8 cellular contexts compared by ENCODE assay signal in genomic region chr19:10717054-10717355, GRCh38. TPM values are rescaled to one million over a fixed set of nuclear protein-coding genes. Genes with fewer than 3 reads are reported as not detected.
DNase-seq lines count a peak whose midpoint lies in the region; ATAC-seq, FAIRE-seq and TF ChIP-seq lines count a peak whose summit lies in the region.

No MANE protein-coding gene starts in this region.

- POLR2A ChIA-PET in activated CD4-positive, alpha-beta T cell treated with anti-CD3 and anti-CD28 coated beads, Interleukin-2, amount 10 ng/mL, durations not matched to agents 7 days and 5 days (lab: Charles Lee) = interaction anchor here (1.0 to 2.1 kb wide), 2 partner anchors 119 to 147 kb away, joined by 4 to 6 read pairs; partner anchors contain the start of gene TMED1

- FAIRE-seq in kidney (lab: Jason Lieb, UNC) = no peak

- H3K36me3 ChIP-seq in kidney (ENCODE audit: control insufficient read depth in 1 of 2, insufficient read depth in 2 of 2, low read length in 2 of 2) (peaks cover 0 to 3% of the 10 kb centered on the region in 2 donors), subcutaneous abdominal adipose tissue (ENCODE audit: control insufficient read depth in 5 of 5, insufficient read depth in 5 of 5, low read length in 5 of 5) (peaks cover 0 to 21% (median 14%) of the 10 kb centered on the region in 5 donors)

- peaks cover 9 to 25% of the 10 kb centered on the region in 2 donors for H3K4me1 ChIP-seq in kidney (ENCODE audit: control insufficient read depth in 1 of 2, insufficient read depth in 1 of 2, low read depth in 1 of 2, low read length in 2 of 2)
- peaks cover 11 to 31% (median 29%) of the 10 kb centered on the region in 5 donors for H3K4me1 ChIP-seq in subcutaneous abdominal adipose tissue (ENCODE audit: control insufficient read depth in 5 of 5, insufficient read depth in 5 of 5, low read length in 5 of 5)

- intact Hi-C loops in kidney (cut with DNase I) = loop anchor here (10.0 kb wide), 1 partner anchor 58 kb away; no protein-coding TSS in a partner anchor
- intact Hi-C loops in left colon (cut with DNase I, micrococcal nuclease) = no loop called here

- ATAC-seq in activated naive CD4-positive, alpha-beta T cell treated with anti-CD3 and anti-CD28 coated beads, Interleukin-2, amount 50 U/mL, for 72 hours = no peak
- ATAC-seq in left colon (no peak), GM18505 (IDR thresholded peaks at IDR 0.05; ENCODE audit: unreplicated experiment) (no peak), GM21367 (IDR thresholded peaks at IDR 0.05; ENCODE audit: unreplicated experiment) (no peak)

- H3K9me3 ChIP-seq in kidney (ENCODE audit: control insufficient read depth in 1 of 2, low read length in 2 of 2) (no peaks in the 10 kb centered on the region), subcutaneous abdominal adipose tissue (ENCODE audit: control insufficient read depth in 5 of 5, low read length in 5 of 5) (no peaks in the 10 kb centered on the region)

- peaks cover 4% of the 10 kb centered on the region for H3K36me3 Mint-ChIP-seq in activated CD4-positive, alpha-beta T cell treated with anti-CD3 and anti-CD28 coated beads, Interleukin-2, amount 10 ng/mL, durations not matched to agents 7 days and 5 days (ENCODE audit: low read depth)
- peaks cover 6 to 7% of the 10 kb centered on the region in 2 donors for H3K36me3 Mint-ChIP-seq in activated naive CD4-positive, alpha-beta T cell treated with anti-CD3 and anti-CD28 coated beads, Interleukin-2, amount 50 U/mL, for 72 hours

- DNase-seq in activated CD4-positive, alpha-beta T cell treated with anti-CD3 and anti-CD28 coated beads, Interleukin-2, amount 10 ng/mL, durations not matched to agents 7 days and 5 days = no peak
- DNase-seq in activated CD4-positive, alpha-beta T cell treated with anti-CD3 and anti-CD28 coated beads for 48 hours = no peak
- DNase-seq in activated naive CD4-positive, alpha-beta T cell treated with anti-CD3 and anti-CD28 coated beads, Interleukin-2, amount 50 U/mL, for 72 hours (ENCODE audit: low spot score in 2 of 2) = no peak
- no peak for DNase-seq in kidney
- no peak for DNase-seq in left colon

- TF ChIP-seq POLR2A in GM18505 (IDR thresholded peaks at IDR 0.05; ENCODE audit: borderline replicate concordance, extremely low read depth, insufficient read depth, insufficient read length) = no peak

- H3K9ac ChIP-seq in kidney (ENCODE audit: low read length in 2 of 2) = no peak overlapping the region
- peak overlapping the region in 2 of 5 donors; percentile 44 to 71 for H3K9ac ChIP-seq in subcutaneous abdominal adipose tissue (ENCODE audit: low read length in 5 of 5)

- H3K27ac ChIP-seq in kidney (ENCODE audit: low read depth in 2 of 2, low read length in 2 of 2) (no peak overlapping the region), subcutaneous abdominal adipose tissue (ENCODE audit: low read depth, low read length) (no peak overlapping the region)

- no peaks in the 10 kb centered on the region for H3K27me3 Mint-ChIP-seq in activated CD4-positive, alpha-beta T cell treated with anti-CD3 and anti-CD28 coated beads, Interleukin-2, amount 10 ng/mL, durations not matched to agents 7 days and 5 days

- peak overlapping the region; percentile 84 for H3K27ac Mint-ChIP-seq in activated CD4-positive, alpha-beta T cell treated with anti-CD3 and anti-CD28 coated beads, Interleukin-2, amount 10 ng/mL, durations not matched to agents 7 days and 5 days
- H3K27ac Mint-ChIP-seq in activated naive CD4-positive, alpha-beta T cell treated with anti-CD3 and anti-CD28 coated beads, Interleukin-2, amount 50 U/mL, for 72 hours = peak overlapping the region; percentile 92 to 93

- TF ChIP-seq CTCF in kidney (IDR thresholded peaks at IDR 0.05; ENCODE audit: borderline replicate concordance, extremely low read depth, insufficient read depth) = no peak

- H3K4me1 Mint-ChIP-seq in activated CD4-positive, alpha-beta T cell treated with anti-CD3 and anti-CD28 coated beads, Interleukin-2, amount 10 ng/mL, durations not matched to agents 7 days and 5 days = peaks cover 42% of the 10 kb centered on the region

- no peaks in the 10 kb centered on the region for H3K9me3 Mint-ChIP-seq in activated CD4-positive, alpha-beta T cell treated with anti-CD3 and anti-CD28 coated beads, Interleukin-2, amount 10 ng/mL, durations not matched to agents 7 days and 5 days
- H3K9me3 Mint-ChIP-seq in activated naive CD4-positive, alpha-beta T cell treated with anti-CD3 and anti-CD28 coated beads, Interleukin-2, amount 50 U/mL, for 72 hours = no peaks in the 10 kb centered on the region

- CTCF ChIA-PET in activated CD4-positive, alpha-beta T cell treated with anti-CD3 and anti-CD28 coated beads, Interleukin-2, amount 10 ng/mL, durations not matched to agents 7 days and 5 days (lab: Charles Lee) = interaction anchor here (0.6 to 3.8 kb wide), 43 partner anchors 9 to 256 kb away, joined by 3 to 64 read pairs (median 4); partner anchors contain the start of genes CARM1, QTRT1 and TMED1

- H3K4me3 ChIP-seq in kidney (ENCODE audit: low read length in 2 of 2) = peak overlapping the region; percentile 32 to 56
- H3K4me3 ChIP-seq in subcutaneous abdominal adipose tissue (ENCODE audit: low read depth in 1 of 5, low read length in 5 of 5) = peak overlapping the region; percentile 39 to 78 (median 56)

- peak overlapping the region; percentile 98 for H3K4me3 Mint-ChIP-seq in activated CD4-positive, alpha-beta T cell treated with anti-CD3 and anti-CD28 coated beads, Interleukin-2, amount 10 ng/mL, durations not matched to agents 7 days and 5 days

- peaks cover 0 to 6% (median 0%) of the 10 kb centered on the region in 5 donors for H3K27me3 ChIP-seq in subcutaneous abdominal adipose tissue (ENCODE audit: control insufficient read depth in 5 of 5, insufficient read depth in 4 of 5, low read length in 5 of 5)

RNA-seq across cellular contexts. Expression of gene DNM2, which starts 0.9 kb away (rescaled TPM):
- 100 to 1,000 TPM; 268 to 270 TPM for total RNA-seq in activated CD4-positive, alpha-beta T cell treated with anti-CD3 and anti-CD28 coated beads, Interleukin-2, amount 10 ng/mL, durations not matched to agents 7 days and 5 days
- 100 to 1,000 TPM; 191 to 219 TPM for total RNA-seq in activated naive CD4-positive, alpha-beta T cell treated with anti-CD3 and anti-CD28 coated beads, Interleukin-2, amount 50 U/mL, for 72 hours
- total RNA-seq in kidney (226 TPM), left colon (100 to 1,000 TPM; 446 to 618 TPM)
- 79.0 TPM for polyA plus RNA-seq in kidney (ENCODE audit: insufficient read depth, low read depth, low replicate concordance)

RNA-seq across cellular contexts. Expression of gene QTRT1, which starts 15.8 kb away (rescaled TPM):
- total RNA-seq in activated CD4-positive, alpha-beta T cell treated with anti-CD3 and anti-CD28 coated beads, Interleukin-2, amount 10 ng/mL, durations not matched to agents 7 days and 5 days = 10 to 100 TPM; 39.9 to 43.8 TPM
- 10 to 100 TPM; 47.4 to 48.4 TPM for total RNA-seq in activated naive CD4-positive, alpha-beta T cell treated with anti-CD3 and anti-CD28 coated beads, Interleukin-2, amount 50 U/mL, for 72 hours
- total RNA-seq in kidney (55.2 TPM), left colon (10 to 100 TPM; 76.9 to 78.6 TPM)
- 77.2 TPM for polyA plus RNA-seq in kidney (ENCODE audit: insufficient read depth, low read depth, low replicate concordance)
